In the genomic region with DNA sequence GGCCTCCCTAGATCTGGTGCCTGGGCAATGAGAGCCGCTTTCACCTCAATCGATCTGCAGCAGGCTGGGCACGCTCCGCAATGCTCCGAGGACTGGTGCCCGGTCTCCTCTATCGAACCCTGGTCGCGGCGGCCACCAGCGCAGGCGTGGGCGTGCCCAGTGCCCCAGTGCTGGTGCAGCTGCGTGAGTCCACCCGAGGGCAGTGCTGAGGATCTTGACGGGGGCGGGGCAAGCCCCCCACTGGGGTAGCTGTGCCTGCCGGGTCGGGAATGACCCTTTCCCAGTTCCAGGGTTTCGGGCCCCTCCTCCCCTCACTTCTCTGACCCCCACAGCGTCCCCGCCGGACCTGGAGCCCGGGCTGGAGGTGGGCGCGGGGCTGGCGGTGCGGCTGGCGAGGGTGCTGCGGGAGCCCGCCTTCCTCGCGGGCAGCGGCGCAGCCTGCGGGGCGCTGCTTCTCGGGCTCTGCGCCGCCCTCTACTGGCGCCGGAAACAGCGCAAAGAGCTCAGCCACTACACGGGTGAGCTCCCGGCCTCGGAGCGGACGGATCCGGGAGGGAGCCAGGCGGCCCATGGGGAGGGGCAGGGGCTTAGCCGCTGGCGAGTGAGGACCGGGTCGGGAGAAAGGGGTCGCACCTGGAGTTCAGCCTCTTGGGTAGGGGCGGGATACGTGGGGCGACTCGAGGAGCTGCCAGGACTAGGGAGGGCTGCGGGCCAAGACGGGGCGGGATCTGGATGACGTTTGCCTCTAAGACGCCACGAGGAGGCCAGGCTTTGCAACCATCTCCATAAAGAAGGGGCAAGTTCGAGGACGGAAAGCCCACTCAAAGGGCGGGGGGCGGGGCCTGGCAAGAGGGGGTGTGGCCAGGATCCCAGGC, we compare ENCODE assay signal across 1 cellular context.
TF ChIP-seq lines count a peak whose summit lies in the region.

No MANE protein-coding gene starts in this region.

TF ChIP-seq in HepG2, 621 proteins besides CTCF, POLR2A, EP300 and RAD21 (continued from another document and continues in another):
- TF ChIP-seq ZBTB7A (CRISPR knock-in tag; IDR thresholded peaks at IDR 0.05) (peak; percentile 71; the same call in 1 of the 2 replicates), ZBTB44 (CRISPR knock-in tag; IDR thresholded peaks at IDR 0.05) (0 out of 2 replicates have a peak, but pooled peaks have one; percentile 31), ETS1 (CRISPR knock-in tag; IDR thresholded peaks at IDR 0.05) (no peak), HOXA5 (CRISPR knock-in tag; IDR thresholded peaks at IDR 0.05) (no peak), ZZZ3 (CRISPR knock-in tag; IDR thresholded peaks at IDR 0.05; ENCODE audit: borderline replicate concordance) (no peak), KDM6A (CRISPR knock-in tag; IDR thresholded peaks at IDR 0.05; ENCODE audit: low read depth) (no peak), KMT2B (CRISPR knock-in tag; IDR thresholded peaks at IDR 0.05) (no peak), SRSF4 (IDR thresholded peaks at IDR 0.05; ENCODE audit: low read depth, low read length, poor library complexity, severe bottlenecking) (no peak), BCLAF1 (IDR thresholded peaks at IDR 0.05) (no peak), LCORL (IDR thresholded peaks at IDR 0.05) (no peak), LCORL (CRISPR knock-in tag; IDR thresholded peaks at IDR 0.05) (no peak), SNAPC2 (CRISPR knock-in tag; IDR thresholded peaks at IDR 0.05) (0 out of 2 replicates have a peak, but pooled peaks have one; percentile 54), ZNF782 (CRISPR knock-in tag; IDR thresholded peaks at IDR 0.05; ENCODE audit: borderline replicate concordance) (no peak), NAIF1 (CRISPR knock-in tag; IDR thresholded peaks at IDR 0.05; ENCODE audit: borderline replicate concordance) (peak; percentile 68), ZBED4 (CRISPR knock-in tag; IDR thresholded peaks at IDR 0.05; ENCODE audit: borderline replicate concordance) (no peak), ZFX (CRISPR knock-in tag; IDR thresholded peaks at IDR 0.05; ENCODE audit: low read depth) (peak; percentile 57; the same call in 1 of the 2 replicates), ZNF713 (CRISPR knock-in tag; IDR thresholded peaks at IDR 0.05) (no peak), NCOA5 (CRISPR knock-in tag; IDR thresholded peaks at IDR 0.05) (no peak), ARID3A (IDR thresholded peaks at IDR 0.05; ENCODE audit: low read depth, low read length) (no peak), ZNF891 (CRISPR knock-in tag; IDR thresholded peaks at IDR 0.05) (0 out of 2 replicates have a peak, but pooled peaks have one; percentile 32), TARDBP (CRISPR knock-in tag; IDR thresholded peaks at IDR 0.05) (peak; percentile 69), ZNF224 (CRISPR knock-in tag; IDR thresholded peaks at IDR 0.05) (0 out of 2 replicates have a peak, but pooled peaks have one; percentile 10)
- TF ChIP-seq, protein P1, sequence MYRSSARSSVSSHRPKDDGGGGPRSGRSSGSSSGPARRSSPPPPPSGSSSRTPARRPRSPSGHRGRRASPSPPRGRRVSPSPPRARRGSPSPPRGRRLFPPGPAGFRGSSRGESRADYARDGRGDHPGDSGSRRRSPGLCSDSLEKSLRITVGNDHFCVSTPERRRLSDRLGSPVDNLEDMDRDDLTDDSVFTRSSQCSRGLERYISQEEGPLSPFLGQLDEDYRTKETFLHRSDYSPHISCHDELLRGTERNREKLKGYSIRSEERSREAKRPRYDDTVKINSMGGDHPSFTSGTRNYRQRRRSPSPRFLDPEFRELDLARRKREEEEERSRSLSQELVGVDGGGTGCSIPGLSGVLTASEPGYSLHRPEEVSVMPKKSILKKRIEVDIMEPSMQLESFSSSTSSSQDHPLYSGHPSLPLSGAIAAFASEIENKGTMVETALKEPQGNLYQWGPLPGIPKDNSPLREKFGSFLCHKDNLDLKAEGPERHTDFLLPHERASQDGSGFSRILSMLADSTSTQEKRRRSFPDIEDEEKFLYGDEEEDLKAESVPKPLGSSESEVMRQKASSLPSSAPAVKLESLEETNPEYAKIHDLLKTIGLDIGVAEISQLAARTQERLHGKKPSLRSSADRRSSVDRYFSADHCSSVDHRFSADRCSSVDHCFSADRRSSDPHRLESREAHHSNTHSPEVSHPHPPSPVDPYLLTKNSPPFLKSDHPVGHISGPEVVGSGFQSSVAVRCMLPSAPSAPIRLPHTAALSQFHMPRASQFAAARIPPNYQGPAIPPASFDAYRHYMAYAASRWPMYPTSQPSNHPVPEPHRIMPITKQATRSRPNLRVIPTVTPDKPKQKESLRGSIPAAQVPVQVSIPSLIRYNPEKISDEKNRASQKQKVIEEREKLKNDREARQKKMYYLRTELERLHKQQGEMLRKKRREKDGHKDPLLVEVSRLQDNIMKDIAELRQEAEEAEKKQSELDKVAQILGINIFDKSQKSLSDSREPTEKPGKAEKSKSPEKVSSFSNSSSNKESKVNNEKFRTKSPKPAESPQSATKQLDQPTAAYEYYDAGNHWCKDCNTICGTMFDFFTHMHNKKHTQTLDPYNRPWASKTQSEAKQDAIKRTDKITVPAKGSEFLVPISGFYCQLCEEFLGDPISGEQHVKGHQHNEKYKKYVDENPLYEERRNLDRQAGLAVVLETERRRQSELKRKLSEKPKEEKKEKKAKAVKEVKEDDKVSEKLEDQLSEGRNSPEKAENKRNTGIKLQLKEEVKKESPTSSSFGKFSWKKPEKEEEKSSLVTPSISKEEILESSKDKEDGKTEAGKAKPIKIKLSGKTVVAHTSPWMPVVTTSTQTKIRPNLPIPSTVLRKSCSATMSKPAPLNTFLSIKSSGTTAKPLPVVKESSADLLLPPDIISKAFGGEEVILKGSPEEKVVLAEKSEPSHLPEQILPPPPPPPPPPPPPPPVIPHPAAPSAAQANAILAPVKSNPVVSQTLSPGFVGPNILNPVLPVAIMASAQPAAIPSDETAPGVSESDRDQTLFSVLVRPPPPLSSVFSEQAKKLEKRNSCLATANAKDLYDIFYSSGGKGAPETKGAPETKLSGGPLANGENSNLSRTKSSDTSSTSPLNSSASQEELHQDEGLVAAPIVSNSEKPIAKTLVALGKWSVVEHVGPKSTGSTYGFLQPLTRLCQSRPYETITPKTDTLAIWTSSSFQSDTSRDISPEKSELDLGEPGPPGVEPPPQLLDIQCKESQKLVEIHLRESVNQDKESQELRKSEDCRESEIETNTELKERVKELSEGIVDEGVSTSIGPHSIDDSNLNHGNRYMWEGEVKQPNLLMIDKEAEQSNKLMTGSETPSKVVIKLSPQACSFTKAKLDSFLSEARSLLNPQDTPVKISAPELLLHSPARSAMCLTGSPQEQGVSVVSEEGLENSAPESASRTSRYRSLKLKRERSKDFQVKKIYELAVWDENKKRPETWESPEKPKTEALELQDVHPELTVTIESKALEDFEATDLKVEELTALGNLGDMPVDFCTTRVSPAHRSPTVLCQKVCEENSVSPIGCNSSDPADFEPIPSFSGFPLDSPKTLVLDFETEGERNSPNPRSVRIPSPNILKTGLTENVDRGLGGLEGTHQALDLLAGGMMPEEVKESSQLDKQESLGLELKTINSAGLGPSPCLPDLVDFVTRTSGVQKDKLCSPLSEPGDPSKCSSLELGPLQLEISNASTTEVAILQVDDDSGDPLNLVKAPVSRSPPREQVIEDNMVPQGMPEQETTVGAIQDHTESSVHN (CRISPR knock-in tag; IDR thresholded peaks at IDR 0.05): no peak
- TF ChIP-seq, protein P2, sequence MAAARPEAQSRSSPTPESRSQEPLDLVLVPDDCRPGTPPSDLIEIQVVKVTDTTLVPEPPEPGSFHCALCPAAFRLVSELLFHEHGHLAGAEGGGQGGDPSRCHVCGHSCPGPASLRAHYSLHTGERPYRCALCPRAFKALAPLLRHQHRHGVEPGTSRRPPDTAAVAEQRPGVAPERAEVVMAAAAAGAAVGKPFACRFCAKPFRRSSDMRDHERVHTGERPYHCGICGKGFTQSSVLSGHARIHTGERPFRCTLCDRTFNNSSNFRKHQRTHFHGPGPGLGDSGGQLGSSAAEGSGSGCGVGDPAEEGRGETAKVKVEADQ (CRISPR knock-in tag; IDR thresholded peaks at IDR 0.05; ENCODE audit: borderline replicate concordance): no peak
- TF ChIP-seq, protein P3, sequence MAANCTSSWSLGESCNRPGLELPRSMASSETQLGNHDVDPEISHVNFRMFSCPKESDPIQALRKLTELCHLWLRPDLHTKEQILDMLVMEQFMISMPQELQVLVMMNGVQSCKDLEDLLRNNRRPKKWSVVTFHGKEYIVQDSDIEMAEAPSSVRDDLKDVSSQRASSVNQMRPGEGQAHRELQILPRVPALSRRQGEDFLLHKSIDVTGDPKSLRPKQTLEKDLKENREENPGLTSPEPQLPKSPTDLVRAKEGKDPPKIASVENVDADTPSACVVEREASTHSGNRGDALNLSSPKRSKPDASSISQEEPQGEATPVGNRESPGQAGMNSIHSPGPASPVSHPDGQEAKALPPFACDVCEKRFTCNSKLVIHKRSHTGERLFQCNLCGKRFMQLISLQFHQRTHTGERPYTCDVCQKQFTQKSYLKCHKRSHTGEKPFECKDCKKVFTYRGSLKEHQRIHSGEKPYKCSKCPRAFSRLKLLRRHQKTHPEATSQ (CRISPR knock-in tag; IDR thresholded peaks at IDR 0.05; ENCODE audit: borderline replicate concordance): no peak
